1 cellular context compared by ENCODE assay signal in the genomic region with DNA sequence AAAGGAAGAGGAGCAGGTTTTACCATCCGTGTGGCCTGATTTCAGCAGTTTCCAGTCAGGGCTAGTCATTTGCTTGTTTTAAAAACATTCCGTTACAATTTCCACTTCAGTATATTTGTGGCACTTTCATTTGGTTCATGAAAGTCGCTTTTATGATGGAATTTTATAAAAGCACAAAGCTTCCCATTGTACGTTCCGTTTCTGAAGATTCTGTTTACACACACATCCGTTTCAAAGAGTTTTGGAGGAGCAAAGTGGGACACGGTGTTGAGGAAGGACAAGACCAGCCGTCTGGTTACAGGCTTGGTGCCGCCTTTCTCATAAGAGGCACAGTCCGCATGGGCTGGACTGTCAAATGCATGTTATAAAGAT.
TF ChIP-seq lines count a peak whose summit lies in the region.

No MANE protein-coding gene starts in this region.

TF ChIP-seq in IMR-90, 13 proteins besides CTCF, POLR2A, EP300 and RAD21 (continued from another document):
- TF ChIP-seq, protein P1, sequence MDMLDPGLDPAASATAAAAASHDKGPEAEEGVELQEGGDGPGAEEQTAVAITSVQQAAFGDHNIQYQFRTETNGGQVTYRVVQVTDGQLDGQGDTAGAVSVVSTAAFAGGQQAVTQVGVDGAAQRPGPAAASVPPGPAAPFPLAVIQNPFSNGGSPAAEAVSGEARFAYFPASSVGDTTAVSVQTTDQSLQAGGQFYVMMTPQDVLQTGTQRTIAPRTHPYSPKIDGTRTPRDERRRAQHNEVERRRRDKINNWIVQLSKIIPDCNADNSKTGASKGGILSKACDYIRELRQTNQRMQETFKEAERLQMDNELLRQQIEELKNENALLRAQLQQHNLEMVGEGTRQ (IDR thresholded peaks at IDR 0.05; ENCODE audit: low read depth, low read length): no peak
- TF ChIP-seq CHD1 (IDR thresholded peaks at IDR 0.05; ENCODE audit: low read depth, low read length) (no peak), SMC3 (IDR thresholded peaks at IDR 0.05; ENCODE audit: low read depth, low read length) (no peak), NFE2L2 (IDR thresholded peaks at IDR 0.05; ENCODE audit: low read depth, low read length) (no peak), MAZ (IDR thresholded peaks at IDR 0.05; ENCODE audit: borderline replicate concordance, low read depth, low read length) (no peak), MXI1 (IDR thresholded peaks at IDR 0.05; ENCODE audit: borderline replicate concordance, low read depth, low read length) (no peak)
- TF ChIP-seq, protein P2, sequence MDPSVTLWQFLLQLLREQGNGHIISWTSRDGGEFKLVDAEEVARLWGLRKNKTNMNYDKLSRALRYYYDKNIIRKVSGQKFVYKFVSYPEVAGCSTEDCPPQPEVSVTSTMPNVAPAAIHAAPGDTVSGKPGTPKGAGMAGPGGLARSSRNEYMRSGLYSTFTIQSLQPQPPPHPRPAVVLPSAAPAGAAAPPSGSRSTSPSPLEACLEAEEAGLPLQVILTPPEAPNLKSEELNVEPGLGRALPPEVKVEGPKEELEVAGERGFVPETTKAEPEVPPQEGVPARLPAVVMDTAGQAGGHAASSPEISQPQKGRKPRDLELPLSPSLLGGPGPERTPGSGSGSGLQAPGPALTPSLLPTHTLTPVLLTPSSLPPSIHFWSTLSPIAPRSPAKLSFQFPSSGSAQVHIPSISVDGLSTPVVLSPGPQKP (IDR thresholded peaks at IDR 0.05; ENCODE audit: borderline replicate concordance, low read depth, low read length): no peak
